In the genomic region with DNA sequence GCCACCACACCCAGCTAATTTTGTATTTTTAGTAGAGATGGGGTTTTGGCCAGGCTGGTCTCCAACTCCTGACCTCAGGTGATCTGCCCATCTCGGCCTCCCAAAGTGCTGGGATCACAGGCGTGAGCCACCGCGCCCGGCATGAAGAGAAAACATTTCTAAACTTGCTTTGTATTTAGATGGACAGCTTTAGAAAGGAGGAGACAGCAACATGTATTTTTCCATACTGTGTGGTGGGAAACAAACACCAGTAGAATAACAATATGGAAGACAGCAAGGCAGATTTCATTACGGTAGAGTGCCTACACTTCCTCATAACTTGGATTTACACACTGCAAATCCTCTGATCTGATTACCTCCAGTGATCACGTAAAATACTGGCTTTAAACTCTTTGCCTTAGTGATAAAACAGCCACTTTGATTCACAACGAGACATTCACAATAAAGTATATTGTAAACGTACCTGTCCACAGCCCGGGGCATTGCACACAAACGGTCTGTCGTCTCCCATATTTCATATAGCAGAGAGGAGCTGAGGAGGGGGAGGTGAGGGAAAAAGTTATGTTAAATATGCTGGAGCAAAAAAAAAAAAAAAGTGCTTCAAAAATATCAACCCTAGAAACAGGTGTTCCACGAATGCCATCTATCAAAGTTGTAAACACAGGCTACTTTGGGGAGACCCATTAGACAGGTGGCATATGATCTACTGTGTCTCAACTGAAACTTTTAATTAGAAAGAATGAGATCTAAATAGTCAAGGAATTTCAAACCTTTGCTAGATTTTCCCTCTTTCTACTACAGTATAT, we compare ENCODE assay signal across 16 cellular contexts. TPM values are rescaled to one million over a fixed set of nuclear protein-coding genes. Genes with fewer than 3 reads are reported as not detected.
A peak's percentile ranks its signal among the peaks of the same experiment; 100 is the strongest.
DNase-seq lines count a peak whose midpoint lies in the region; ATAC-seq, FAIRE-seq and TF ChIP-seq lines count a peak whose summit lies in the region.
"Had no signal": no experiment of that assay in that cellular context is flagged by ENCODE, and none has a peak within 500 bp of the region (broad histone marks: within the 10 kb centered on the region; RNA-seq: fewer than 3 reads in every experiment).

No MANE protein-coding gene starts in this region.

- H3K36me3 Mint-ChIP-seq in WTC11: no peaks in the 10 kb centered on the region; the same call in 1 of the 2 replicates

- H4K20me1 ChIP-seq in keratinocyte (ENCODE audit: control insufficient read depth, extremely low read depth, insufficient read depth, low read length): no peaks in the 10 kb centered on the region

- H3K27ac ChIP-seq in HEK293 (ENCODE audit: extremely low read depth, low read depth, low read length) (peak overlapping the region; percentile 32; the same call in 1 of the 2 replicates), keratinocyte (ENCODE audit: control insufficient read depth, insufficient read depth, low read length) (no peak overlapping the region)

- no peak overlapping the region for H3K9ac ChIP-seq in keratinocyte (ENCODE audit: control insufficient read depth, extremely low read depth, insufficient read depth, low read length)

- ATAC-seq in WTC11 (no peak), HG03025 (IDR thresholded peaks at IDR 0.05; ENCODE audit: low FRiP score, unreplicated experiment) (no peak)

- no peaks in the 10 kb centered on the region for H3K27me3 Mint-ChIP-seq in WTC11 (ENCODE audit: low read depth)

- peaks cover 33% of the 10 kb centered on the region for H3K4me1 Mint-ChIP-seq in WTC11

- H3K9me3 ChIP-seq in HEK293 (ENCODE audit: control insufficient read depth, insufficient read depth, low read depth, low read length) (no peaks in the 10 kb centered on the region), keratinocyte (ENCODE audit: control insufficient read depth, low read depth, low read length) (no peaks in the 10 kb centered on the region)

- no peak for TF ChIP-seq CTCF in HEK293 (tag by site-specific recombination; IDR thresholded peaks at IDR 0.05)
- no peak for TF ChIP-seq CTCF in WTC11 (IDR thresholded peaks at IDR 0.05)
- TF ChIP-seq CTCF in keratinocyte (optimal IDR thresholded peaks at IDR 0.05 in 1 of 3, IDR thresholded peaks at IDR 0.05 in 1 of 3, conservative IDR thresholded peaks at IDR 0.05 in 1 of 3; ENCODE audit: extremely low read depth in 1 of 3, insufficient read depth in 2 of 3, low read length in 3 of 3): no peak

- no peaks in the 10 kb centered on the region for H3K9me3 Mint-ChIP-seq in WTC11

- no peak overlapping the region for H2AFZ ChIP-seq in keratinocyte (ENCODE audit: control insufficient read depth, low read length)

- FAIRE-seq in keratinocyte (lab: Jason Lieb, UNC): peak; percentile 34
- FAIRE-seq: RCC 7860 had no signal

- CTCF ChIA-PET in HEK293 (lab: Yijun Ruan, JAX): interaction anchor here (0.6 to 1.0 kb wide), 2 partner anchors 19 to 729 kb away, joined by 4 read pairs; no protein-coding TSS in a partner anchor
- CTCF ChIA-PET in WTC11 (lab: Charles Lee): no interaction called here

- H3K4me3 ChIP-seq in HEK293 (ENCODE audit: low read depth, low read length) (no peak overlapping the region), keratinocyte (ENCODE audit: control insufficient read depth in 2 of 3, extremely low read depth in 1 of 3, insufficient read depth in 2 of 3, low read depth in 1 of 3, low read length in 3 of 3) (no peak overlapping the region)

- dilution Hi-C loops in keratinocyte (cut with MboI; ENCODE audit: extremely low pct_ligation_motif_present, low sequenced_read_pairs): no loop called here

- H3K36me3 ChIP-seq in HEK293 (ENCODE audit: control insufficient read depth in 2 of 2, insufficient read depth in 1 of 2, low read length in 2 of 2) (no peaks in the 10 kb centered on the region), keratinocyte (ENCODE audit: control insufficient read depth in 2 of 2, extremely low read depth in 1 of 2, insufficient read depth in 2 of 2, low read length in 2 of 2) (no peaks in the 10 kb centered on the region)

- POLR2A ChIA-PET in HEK293 (lab: Yijun Ruan, JAX): no interaction called here
- POLR2A ChIA-PET in WTC11 (lab: Charles Lee): no interaction called here

- DNase-seq in WTC11 (ENCODE audit: low spot score) (no peak), keratinocyte (ENCODE audit: low read depth, low spot score) (no peak), superior temporal gyrus (ENCODE audit: extremely low spot score) (peak; percentile 51), LoVo (ENCODE audit: low spot score) (no peak), NOMO-1 (lab: John Stamatoyannopoulos, UW; ENCODE audit: unreplicated experiment in 2 of 2) (no peak)
- no peak for DNase-seq in activated CD4-positive, alpha-beta T cell treated with anti-CD3 and anti-CD28 coated beads for 4 hours
- DNase-seq: activated CD8-positive, alpha-beta memory T cell treated with anti-CD3 and anti-CD28 coated beads for 24 hours; amniotic stem cell; erythroblast; left cardiac atrium; NCI-H1694; NCI-H524 treated with DMSO at 0.1 percent for 48 hours; SW 1271 had no signal

- H3K4me3 Mint-ChIP-seq in WTC11: no peak overlapping the region

- no peak overlapping the region for H3K4me2 ChIP-seq in keratinocyte (ENCODE audit: control insufficient read depth, extremely low read depth, insufficient read depth, low read depth, low read length)

- H3K4me1 ChIP-seq in HEK293 (ENCODE audit: control insufficient read depth, insufficient read depth, low read length): peaks cover 28% of the 10 kb centered on the region
- H3K4me1 ChIP-seq in keratinocyte (ENCODE audit: control insufficient read depth, extremely low read depth, insufficient read depth, low read length): peaks cover 5% of the 10 kb centered on the region

- H3K9me1 ChIP-seq in keratinocyte (ENCODE audit: control insufficient read depth, extremely low read depth, insufficient read depth, low read length): peaks cover 2% of the 10 kb centered on the region

- H3K79me2 ChIP-seq in keratinocyte (ENCODE audit: control insufficient read depth, insufficient read depth, low read length): peaks cover 11% of the 10 kb centered on the region

- no peaks in the 10 kb centered on the region for H3K27me3 ChIP-seq in keratinocyte (ENCODE audit: control insufficient read depth, extremely low read depth, insufficient read depth, low read length)

- H3K27ac Mint-ChIP-seq in WTC11: peak overlapping the region; percentile 71; the same call in 1 of the 2 replicates

TF ChIP-seq in HEK293, 187 proteins besides CTCF, POLR2A, EP300 and RAD21 (continues in another document):
- TF ChIP-seq ZBTB17 (tag by site-specific recombination; IDR thresholded peaks at IDR 0.05) (peak; percentile 85), ZNF510 (tag by site-specific recombination; IDR thresholded peaks at IDR 0.05; ENCODE audit: insufficient replicate concordance) (no peak), ZNF266 (tag by site-specific recombination; IDR thresholded peaks at IDR 0.05; ENCODE audit: low read depth) (no peak), ZIC2 (tag by site-specific recombination; IDR thresholded peaks at IDR 0.05) (no peak), ZNF133 (tag by site-specific recombination; IDR thresholded peaks at IDR 0.05) (no peak), ZNF10 (tag by site-specific recombination; IDR thresholded peaks at IDR 0.05) (no peak), ZNF169 (tag by site-specific recombination; IDR thresholded peaks at IDR 0.05) (no peak), FEZF1 (tag by site-specific recombination; IDR thresholded peaks at IDR 0.05) (peak; percentile 57)
- TF ChIP-seq, protein P1, sequence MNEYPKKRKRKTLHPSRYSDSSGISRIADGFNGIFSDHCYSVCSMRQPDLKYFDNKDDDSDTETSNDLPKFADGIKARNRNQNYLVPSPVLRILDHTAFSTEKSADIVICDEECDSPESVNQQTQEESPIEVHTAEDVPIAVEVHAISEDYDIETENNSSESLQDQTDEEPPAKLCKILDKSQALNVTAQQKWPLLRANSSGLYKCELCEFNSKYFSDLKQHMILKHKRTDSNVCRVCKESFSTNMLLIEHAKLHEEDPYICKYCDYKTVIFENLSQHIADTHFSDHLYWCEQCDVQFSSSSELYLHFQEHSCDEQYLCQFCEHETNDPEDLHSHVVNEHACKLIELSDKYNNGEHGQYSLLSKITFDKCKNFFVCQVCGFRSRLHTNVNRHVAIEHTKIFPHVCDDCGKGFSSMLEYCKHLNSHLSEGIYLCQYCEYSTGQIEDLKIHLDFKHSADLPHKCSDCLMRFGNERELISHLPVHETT (tag by site-specific recombination; IDR thresholded peaks at IDR 0.05): no peak

RNA-seq across cellular contexts. Expression of a gene that starts 25.5 kb away (rescaled TPM):
- 16.3 to 20.3 TPM (median 19.7 TPM) in 3 replicates for total RNA-seq in WTC11 (2021)
- 12.9 to 18.0 TPM (median 16.3 TPM) in 3 replicates for polyA plus RNA-seq in keratinocyte
- 12.9 TPM for polyA plus RNA-seq in keratinocyte (2011; ENCODE audit: low read depth)
- polyA plus RNA-seq in keratinocyte (2011; cell fraction: cytosol; rRNA removed): 12.4 and 19.6 TPM in 2 replicates
- polyA plus RNA-seq in keratinocyte (2011; cell fraction: nucleus; rRNA removed): 32.8 and 33.5 TPM in 2 replicates
- 10.3 and 14.5 TPM in 2 replicates for polyA plus RNA-seq in keratinocyte (2012; ENCODE audit: low replicate concordance)
- polyA minus RNA-seq in keratinocyte: 19.0 to 43.0 TPM (median 28.8 TPM) in 3 replicates
- 23.6 TPM for polyA minus RNA-seq in keratinocyte (2011; cell fraction: cytosol; rRNA and poly(A)+ RNA removed)
- 14.2 and 31.1 TPM in 2 replicates for polyA minus RNA-seq in keratinocyte (2011; cell fraction: nucleus; rRNA and poly(A)+ RNA removed)
